Comparison of ENCODE assay signal across 8 cellular contexts in the genomic region with DNA sequence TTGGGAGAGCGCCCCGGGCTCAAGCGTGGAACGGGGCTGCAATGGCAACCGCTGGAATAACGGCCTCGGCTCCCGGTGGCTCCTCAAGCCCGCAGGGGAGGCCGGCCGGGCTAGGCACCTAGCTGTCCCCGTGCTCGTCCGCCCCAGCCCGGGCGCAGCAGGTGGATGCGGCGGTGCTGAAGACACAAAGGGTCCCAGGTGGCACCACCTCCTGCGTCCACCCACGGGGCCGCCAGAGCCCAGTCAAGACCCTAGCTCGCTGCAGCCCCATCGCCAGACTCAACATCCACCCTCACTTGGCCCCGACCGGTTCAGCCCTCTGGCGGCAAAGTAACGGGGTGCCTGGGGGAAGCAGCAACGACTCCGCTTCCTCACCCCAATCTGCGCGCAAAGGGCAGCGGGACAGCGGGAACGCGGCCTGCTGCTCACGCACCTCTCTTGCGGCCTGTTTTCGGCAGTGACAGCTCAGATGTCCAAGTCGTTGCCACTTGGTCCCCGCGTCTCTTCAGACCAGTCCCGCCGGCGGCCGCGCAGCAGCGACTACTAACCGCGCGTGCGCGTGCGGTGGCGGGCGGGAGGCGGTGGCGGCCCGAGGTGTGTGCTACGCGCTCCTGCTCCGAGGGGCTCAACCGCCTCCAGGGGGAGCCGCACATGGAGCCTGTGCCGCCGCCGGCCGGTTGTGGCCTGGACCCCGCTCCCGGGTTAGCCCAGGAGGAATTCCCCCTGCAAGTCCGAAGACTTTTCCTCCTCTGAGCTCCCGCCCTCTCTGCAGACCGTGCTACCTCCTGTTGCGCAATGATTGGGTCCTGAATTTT. TPM values are rescaled to one million over a fixed set of nuclear protein-coding genes. Genes with fewer than 3 reads are reported as not detected.
DNase-seq lines count a peak whose midpoint lies in the region; ATAC-seq and TF ChIP-seq lines count a peak whose summit lies in the region.

CLGN (minus strand) TSS at position 545 of the 815 bp plus-strand sequence. CDS start 14,570 bp downstream, outside the sequence.

- peak; percentile 71 for DNase-seq in GM23248
- DNase-seq in RPMI8226: peak; percentile 51
- DNase-seq in Right ventricle myocardium superior: peak; percentile 86
- peak; percentile 88 for DNase-seq in osteoblast (ENCODE audit: insufficient read length, low spot score, missing footprints)

- in situ Hi-C loops in GM23248 (cut with MboI): no loop called here

- H3K4me3 ChIP-seq in DOHH2 (ENCODE audit: low read length): peak within 1 kb of the TSS; percentile 79
- H3K4me3 ChIP-seq in GM23248: peak within 1 kb of the TSS; percentile 83
- peak within 1 kb of the TSS; percentile 77 for H3K4me3 ChIP-seq in osteoblast (ENCODE audit: insufficient read depth, low read length)
- peak within 1 kb of the TSS; percentile 49 for H3K4me3 ChIP-seq in urinary bladder (ENCODE audit: low read depth, low read length)

- H3K4me3 Mint-ChIP-seq in activated naive CD8-positive, alpha-beta T cell: peak within 1 kb of the TSS; percentile 89

- peaks cover 32% of the 10 kb centered on the region for H3K27me3 Mint-ChIP-seq in activated naive CD8-positive, alpha-beta T cell

- H3K27me3 ChIP-seq in DOHH2 (ENCODE audit: control insufficient read depth, low read length) (no peaks in the 10 kb centered on the region), GM23248 (replicated peaks; ENCODE audit: insufficient read depth) (no peaks in the 10 kb centered on the region), osteoblast (ENCODE audit: insufficient read depth, low read length) (peaks cover 53% of the 10 kb centered on the region)

- H2AFZ ChIP-seq in GM23248 (peak within 1 kb of the TSS; percentile 88), osteoblast (ENCODE audit: low read length) (peak within 1 kb of the TSS; percentile 93)

- H3F3A ChIP-seq in DOHH2 (ENCODE audit: control insufficient read depth, insufficient read depth) (no peaks in the 10 kb centered on the region), GM23248 (ENCODE audit: insufficient read depth) (peaks cover 25% of the 10 kb centered on the region)

- peaks cover 2% of the 10 kb centered on the region for H3K36me3 Mint-ChIP-seq in activated naive CD8-positive, alpha-beta T cell

- H3K9me3 ChIP-seq in DOHH2 (ENCODE audit: control insufficient read depth, insufficient read depth, low read length) (no peaks in the 10 kb centered on the region), GM23248 (ENCODE audit: low read depth) (no peaks in the 10 kb centered on the region), KOPT-K1 (ENCODE audit: insufficient read depth, low read length, poor library complexity, severe bottlenecking) (no peaks in the 10 kb centered on the region), osteoblast (ENCODE audit: low read depth, low read length) (no peaks in the 10 kb centered on the region)

- peak within 1 kb of the TSS; percentile 73 for H3K4me2 ChIP-seq in DOHH2 (ENCODE audit: low read length)
- peak within 1 kb of the TSS; percentile 84 for H3K4me2 ChIP-seq in GM23248 (ENCODE audit: unreplicated experiment)
- H3K4me2 ChIP-seq in osteoblast (ENCODE audit: insufficient read depth, low read length): peak within 1 kb of the TSS; percentile 93

- no peaks in the 10 kb centered on the region; the same call in 1 of the 2 replicates for H4K20me1 ChIP-seq in DOHH2 (ENCODE audit: control insufficient read depth, insufficient read depth, low read depth, low read length)
- no peaks in the 10 kb centered on the region for H4K20me1 ChIP-seq in GM23248 (ENCODE audit: insufficient read depth)
- H4K20me1 ChIP-seq in osteoblast (ENCODE audit: insufficient read depth, low read length): no peaks in the 10 kb centered on the region

- peak; percentile 97 for ATAC-seq in Right ventricle myocardium superior (ENCODE audit: poor library complexity)

- peak within 1 kb of the TSS; percentile 48 for H3K9ac ChIP-seq in GM23248

- H3K79me2 ChIP-seq in DOHH2 (ENCODE audit: control insufficient read depth, low read length) (no peaks in the 10 kb centered on the region; the same call in 1 of the 2 replicates), GM23248 (ENCODE audit: insufficient read depth) (no peaks in the 10 kb centered on the region), osteoblast (ENCODE audit: insufficient read depth, low read length) (no peaks in the 10 kb centered on the region)

- TF ChIP-seq CTCF in DOHH2 (IDR thresholded peaks at IDR 0.05; ENCODE audit: low read depth, low read length, poor library complexity, severe bottlenecking) (peak; percentile 54), osteoblast (IDR thresholded peaks at IDR 0.05; ENCODE audit: extremely low read depth, low read depth, low read length) (peak; percentile 5)

- WGBS in GM23248 (ENCODE audit: low coverage in 1 of 2, low lambda C conversion rate in 2 of 2, missing lambda C conversion rate in 2 of 2), 2 experiments: 1% methylated on average over 61 to 73 of the region's 73 CpGs
- under 1% methylated on average over 73 of the region's 73 CpGs for WGBS in urinary bladder

- H3K4me1 ChIP-seq in DOHH2 (ENCODE audit: control insufficient read depth, low read length) (peaks cover 11% of the 10 kb centered on the region), GM23248 (ENCODE audit: insufficient read depth) (peaks cover 26% of the 10 kb centered on the region), osteoblast (ENCODE audit: insufficient read depth, low read length) (peaks cover 3% of the 10 kb centered on the region), urinary bladder (ENCODE audit: insufficient read depth) (no peaks in the 10 kb centered on the region)

- H3K36me3 ChIP-seq in DOHH2 (ENCODE audit: control insufficient read depth, low read length) (no peaks in the 10 kb centered on the region), GM23248 (ENCODE audit: low read depth) (no peaks in the 10 kb centered on the region), KOPT-K1 (ENCODE audit: insufficient read depth, low read length) (no peaks in the 10 kb centered on the region), osteoblast (ENCODE audit: insufficient read depth, low read length) (no peaks in the 10 kb centered on the region), urinary bladder (ENCODE audit: insufficient read depth) (no peaks in the 10 kb centered on the region)

- H3K27ac Mint-ChIP-seq in activated naive CD8-positive, alpha-beta T cell: no peak within 1 kb of the TSS

- H3K4me1 Mint-ChIP-seq in activated naive CD8-positive, alpha-beta T cell (ENCODE audit: low read depth): peaks cover 8% of the 10 kb centered on the region

- intact Hi-C loops in Right ventricle myocardium superior (cut with DNase I): loop anchor here (10.0 kb wide), 1 partner anchor 97 kb away; the partner anchor contains the start of gene ELMOD2

- H3K27ac ChIP-seq in DOHH2 (ENCODE audit: low read depth, low read length) (no peak within 1 kb of the TSS), GM23248 (no peak within 1 kb of the TSS), KOPT-K1 (ENCODE audit: low read depth, low read length, poor library complexity, severe bottlenecking) (peak within 1 kb of the TSS; percentile 66), osteoblast (ENCODE audit: low read depth, low read length) (no peak within 1 kb of the TSS), urinary bladder (ENCODE audit: low read depth) (no peak within 1 kb of the TSS)

- H3K9me2 ChIP-seq in DOHH2 (replicated peaks; ENCODE audit: control insufficient read depth, low read length): no peaks in the 10 kb centered on the region
- H3K9me2 ChIP-seq in GM23248 (ENCODE audit: insufficient read depth): no peaks in the 10 kb centered on the region

- H3K9me3 Mint-ChIP-seq in activated naive CD8-positive, alpha-beta T cell (ENCODE audit: low read depth): no peaks in the 10 kb centered on the region

RNA-seq across cellular contexts. Expression of gene CLGN, which starts in this region (rescaled TPM):
- total RNA-seq in GM23248 (2014; rRNA removed; shearing (Covaris generic)): 0.63 and 5.1 TPM in 2 replicates
- polyA plus RNA-seq in GM23248 (2016; fragmentation: Nextera tagmentation; extraction: Ambion mirVana) (2.5 and 2.7 TPM in 2 replicates), urinary bladder (1.8 TPM)
- total RNA-seq in Right ventricle myocardium superior (77.8 TPM), osteoblast (under 0.01 and 0.72 TPM in 2 replicates), urinary bladder (4.8 TPM)

Comparison
In these comparisons a context has a peak if more than half of its experiments do, and no peak if none do; other contexts are left out.
1. RNA of gene CLGN (total RNA-seq): 77.8 TPM in Right ventricle myocardium superior (single experiment); 0.63 to 5.1 TPM in GM23248, 4.8 TPM in urinary bladder (single experiment) and under 0.01 to 0.72 TPM in osteoblast; every median in the first group is over 10 times any median in the second.
2. Peak in DNase-seq, H3K4me3 ChIP-seq and H3K4me2 ChIP-seq in osteoblast; RNA of the gene not detected or under 1 TPM.
3. Peak in every context shown above with its lines, with median percentiles within 50 percentile points of each other: H3K4me2 ChIP-seq, H3K4me3 ChIP-seq and DNase-seq.